In the genomic region with DNA sequence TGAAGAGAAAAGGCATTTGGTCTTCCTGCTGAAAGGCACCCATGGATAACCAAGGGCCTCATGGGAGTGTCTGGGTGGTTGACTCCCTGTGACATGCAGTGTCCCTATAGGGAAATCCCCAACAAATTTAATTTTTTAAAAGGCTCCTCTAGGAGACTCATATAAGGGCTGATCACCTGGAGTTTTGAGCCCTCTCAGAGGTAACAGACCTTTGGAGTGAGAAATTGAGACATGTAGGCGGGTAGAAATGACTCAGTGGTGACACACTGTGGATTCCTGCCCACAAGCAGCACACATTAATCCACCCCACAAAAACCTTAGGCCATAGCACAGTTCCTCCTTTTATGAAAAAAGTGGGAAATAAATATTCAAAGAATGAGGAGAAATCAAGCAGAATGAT, we compare ENCODE assay signal across 18 cellular contexts.
A peak's percentile ranks its signal among the peaks of the same experiment; 100 is the strongest.
DNase-seq lines count a peak whose midpoint lies in the region; ATAC-seq and TF ChIP-seq lines count a peak whose summit lies in the region.
"Had no signal": no experiment of that assay in that cellular context is flagged by ENCODE, and none has a peak within 500 bp of the region (broad histone marks: within the 10 kb centered on the region; RNA-seq: fewer than 3 reads in every experiment).

No MANE protein-coding gene starts in this region.

- H3K36me3 ChIP-seq in smooth muscle cell (ENCODE audit: low read depth) (no peaks in the 10 kb centered on the region), vagina (no peaks in the 10 kb centered on the region)
- H3K36me3 ChIP-seq: BLaER1 treated with 17β-estradiol and CSF1 and Interleukin-3, amounts not matched to agents 10 nM and 100 nM had no signal

- H3K9ac ChIP-seq in smooth muscle cell (ENCODE audit: low read depth): no peak overlapping the region
- H3K9ac ChIP-seq: BLaER1 treated with 17β-estradiol and CSF1 and Interleukin-3, amounts not matched to agents 10 nM and 100 nM; KMS-11 had no signal

- H3K27me3 Mint-ChIP-seq in chondrocyte (ENCODE audit: low read depth): no peaks in the 10 kb centered on the region

- no peak overlapping the region for H3K27ac Mint-ChIP-seq in chondrocyte (ENCODE audit: unreplicated experiment)

- peaks cover 7% of the 10 kb centered on the region for H3K9me3 Mint-ChIP-seq in chondrocyte (ENCODE audit: low read depth)

- peaks cover under 1% of the 10 kb centered on the region for H3K36me3 Mint-ChIP-seq in chondrocyte (ENCODE audit: low read depth)

- H4K20me1 ChIP-seq in smooth muscle cell (ENCODE audit: low read depth): no peaks in the 10 kb centered on the region
- H4K20me1 ChIP-seq: BLaER1 treated with 17β-estradiol and CSF1 and Interleukin-3, amounts not matched to agents 10 nM and 100 nM had no signal

- peak; percentile 1 for DNase-seq in NCI-H146 (lab: John Stamatoyannopoulos, UW)
- DNase-seq in NCI-H146 treated with DMSO at 0.1 percent for 48 hours (lab: John Stamatoyannopoulos, UW; ENCODE audit: unreplicated experiment): no peak
- DNase-seq in OCI-M1 (lab: John Stamatoyannopoulos, UW): peak; percentile 33
- DNase-seq in chondrocyte (ENCODE audit: low spot score): no peak
- no peak for DNase-seq in smooth muscle cell (lab: John Stamatoyannopoulos, UW; ENCODE audit: unreplicated experiment)
- DNase-seq in vagina (ENCODE audit: extremely low spot score in 2 of 2): no peak
- DNase-seq: DMS 273 treated with DMSO at 0.1 percent for 48 hours; GOT3; MM.1S; NCI-H1105 treated with DMSO at 0.1 percent for 48 hours; NCI-H2029 treated with DMSO at 0.1 percent for 48 hours; NK-92 treated with Interleukin-12 subunit alpha and Interleukin-12 subunit beta, amount 100 ng/mL, for 24 hours had no signal

- H3K4me1 ChIP-seq in smooth muscle cell (ENCODE audit: low read depth) (no peaks in the 10 kb centered on the region), vagina (no peaks in the 10 kb centered on the region)

- H3K27ac ChIP-seq in smooth muscle cell (ENCODE audit: low read depth) (peak overlapping the region; percentile 46), vagina (no peak overlapping the region)
- H3K27ac ChIP-seq: 22Rv1; BLaER1 treated with 17β-estradiol and CSF1 and Interleukin-3, amounts not matched to agents 10 nM and 100 nM; KMS-11 had no signal

- no peaks in the 10 kb centered on the region for H3K79me2 ChIP-seq in smooth muscle cell (ENCODE audit: low read depth)

- intact Hi-C loops in vagina (cut with DNase I): no loop called here

- TF ChIP-seq POLR2A in vagina (IDR thresholded peaks at IDR 0.05): no peak

- WGBS in smooth muscle cell (ENCODE audit: low lambda C conversion rate): 0% methylated on average over 1 of the region's 1 CpG

- peak overlapping the region; percentile 54 for H3K4me2 ChIP-seq in smooth muscle cell
- H3K4me2 ChIP-seq: KMS-11 had no signal

- peak overlapping the region; percentile 51 for H2AFZ ChIP-seq in smooth muscle cell (ENCODE audit: low read depth)

- H3K27me3 ChIP-seq in smooth muscle cell (ENCODE audit: low read depth) (no peaks in the 10 kb centered on the region), vagina (no peaks in the 10 kb centered on the region)
- H3K27me3 ChIP-seq: BLaER1 treated with 17β-estradiol and CSF1 and Interleukin-3, amounts not matched to agents 10 nM and 100 nM had no signal

- H3K4me3 ChIP-seq in smooth muscle cell (no peak overlapping the region), vagina (no peak overlapping the region)
- H3K4me3 ChIP-seq: BLaER1 treated with 17β-estradiol and CSF1 and Interleukin-3, amounts not matched to agents 10 nM and 100 nM had no signal

- no peaks in the 10 kb centered on the region for H3F3A ChIP-seq in smooth muscle cell (ENCODE audit: low read depth)

- ATAC-seq in GM19328 (IDR thresholded peaks at IDR 0.05; ENCODE audit: unreplicated experiment) (no peak), HG03039 (IDR thresholded peaks at IDR 0.05; ENCODE audit: unreplicated experiment) (no peak)
- ATAC-seq: Panc1 had no signal

- no peaks in the 10 kb centered on the region for H3K4me1 Mint-ChIP-seq in chondrocyte (ENCODE audit: low read depth)

- TF ChIP-seq CTCF in chondrocyte (IDR thresholded peaks at IDR 0.05) (peak; percentile 25), smooth muscle cell (IDR thresholded peaks at IDR 0.05; ENCODE audit: borderline replicate concordance, insufficient read depth, poor library complexity, severe bottlenecking) (no peak), vagina (IDR thresholded peaks at IDR 0.05) (no peak)

- no peak overlapping the region for H3K4me3 Mint-ChIP-seq in chondrocyte (ENCODE audit: unreplicated experiment)

- H3K9me3 ChIP-seq in smooth muscle cell (replicated peaks; ENCODE audit: low read depth) (no peaks in the 10 kb centered on the region), vagina (no peaks in the 10 kb centered on the region)

Comparison
In these comparisons a context has a peak if more than half of its experiments do, and no peak if none do; other contexts are left out.
1. DNase-seq: peak in NCI-H146 (single experiment) and OCI-M1 (single experiment); none in NCI-H146 treated with DMSO at 0.1 percent for 48 hours (single experiment), chondrocyte (single experiment), smooth muscle cell (single experiment) and vagina (0 of 2).